In the genomic region with DNA sequence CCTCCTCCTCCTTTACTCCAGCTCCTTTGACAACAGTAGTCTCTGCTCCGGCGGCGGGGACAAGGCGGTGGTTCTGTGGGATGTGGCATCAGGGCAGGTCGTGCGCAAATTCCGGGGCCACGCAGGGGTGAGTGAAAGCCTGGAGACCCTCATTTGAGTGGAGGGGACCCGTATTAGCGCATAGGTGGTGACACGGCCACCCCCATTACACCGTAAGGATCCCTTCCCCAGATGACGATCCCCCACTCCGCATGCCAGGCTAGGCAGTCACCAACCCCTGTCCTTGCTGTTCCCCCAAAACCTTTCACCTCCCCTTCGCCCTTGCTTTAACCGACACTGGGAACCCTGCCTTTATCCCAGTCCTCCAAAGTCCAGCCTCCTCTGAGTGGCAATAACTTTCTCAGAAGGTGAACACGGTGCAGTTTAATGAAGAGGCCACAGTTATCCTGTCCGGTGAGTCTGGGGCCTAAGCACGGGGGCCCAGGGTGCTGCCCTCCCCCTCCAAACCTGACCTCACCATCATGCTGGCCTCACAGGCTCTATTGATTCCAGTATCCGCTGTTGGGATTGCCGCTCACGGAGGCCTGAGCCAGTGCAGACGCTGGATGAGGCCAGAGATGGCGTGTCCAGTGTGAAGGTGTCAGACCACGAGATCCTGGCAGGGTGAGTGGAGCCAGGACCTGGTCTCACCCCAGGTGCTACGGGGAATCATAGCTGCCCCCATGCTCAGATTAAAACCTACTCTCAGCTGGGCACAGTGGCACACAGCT, we compare ENCODE assay signal across 8 cellular contexts. TPM values are rescaled to one million over a fixed set of nuclear protein-coding genes. Genes with fewer than 3 reads are reported as not detected.
DNase-seq lines count a peak whose midpoint lies in the region; ATAC-seq and TF ChIP-seq lines count a peak whose summit lies in the region.

No MANE protein-coding gene starts in this region.

- no peak for DNase-seq in CD8-positive, alpha-beta T cell
- DNase-seq in epithelial cell of esophagus (ENCODE audit: low read depth) (no peak), osteoblast (ENCODE audit: insufficient read length, low spot score, missing footprints) (peak; percentile 59), globus pallidus (ENCODE audit: low spot score) (no peak), NCI-H2081 (lab: John Stamatoyannopoulos, UW) (no peak), dedifferentiated amniotic fluid mesenchymal stem cell (ENCODE audit: extremely low spot score) (no peak)

- intact Hi-C loops in CD8-positive, alpha-beta T cell (cut with DNase I, micrococcal nuclease), result loop anchor here (5.0 kb wide), 2 partner anchors 267 to 468 kb away; partner anchors contain the start of gene CALR (in 1 of the 2)

- peaks cover 47% of the 10 kb centered on the region for H3K4me1 Mint-ChIP-seq in CD8-positive, alpha-beta T cell (ENCODE audit: low read depth)

- POLR2A ChIA-PET in CD8-positive, alpha-beta T cell (lab: Charles Lee), result interaction anchor here (0.7 to 2.1 kb wide), 8 partner anchors 9 to 123 kb away, joined by 3 to 10 read pairs (median 5); partner anchors contain the start of genes DHPS, FBXW9, JUNB and ZNF490

- H3K27me3 ChIP-seq in CD8-positive, alpha-beta T cell (ENCODE audit: insufficient read depth, low read length), result no peaks in the 10 kb centered on the region
- H3K27me3 ChIP-seq in osteoblast (ENCODE audit: insufficient read depth, low read length), result no peaks in the 10 kb centered on the region

- peak overlapping the region; percentile 90 for H2AFZ ChIP-seq in osteoblast (ENCODE audit: low read length)

- H3K9me3 Mint-ChIP-seq in CD8-positive, alpha-beta T cell, result no peaks in the 10 kb centered on the region

- H3K27ac Mint-ChIP-seq in CD8-positive, alpha-beta T cell, result peak overlapping the region; percentile 100

- H3K79me2 ChIP-seq in osteoblast (ENCODE audit: insufficient read depth, low read length), result peaks cover 50% of the 10 kb centered on the region

- H3K36me3 ChIP-seq in CD8-positive, alpha-beta T cell (ENCODE audit: insufficient read depth, low read length), result peaks cover 10% of the 10 kb centered on the region
- H3K36me3 ChIP-seq in osteoblast (ENCODE audit: insufficient read depth, low read length), result peaks cover 22% of the 10 kb centered on the region

- H3K36me3 Mint-ChIP-seq in CD8-positive, alpha-beta T cell, result peaks cover 47% of the 10 kb centered on the region

- H3K9me3 ChIP-seq in CD8-positive, alpha-beta T cell (ENCODE audit: low read length), result no peaks in the 10 kb centered on the region
- no peaks in the 10 kb centered on the region for H3K9me3 ChIP-seq in osteoblast (ENCODE audit: low read depth, low read length)

- H3K27me3 Mint-ChIP-seq in CD8-positive, alpha-beta T cell (ENCODE audit: low read depth), result no peaks in the 10 kb centered on the region

- TF ChIP-seq CTCF in CD8-positive, alpha-beta T cell (IDR thresholded peaks at IDR 0.05), result no peak
- no peak for TF ChIP-seq CTCF in epithelial cell of esophagus (IDR thresholded peaks at IDR 0.05; ENCODE audit: insufficient read depth, low read depth, low read length, missing control alignments)
- TF ChIP-seq CTCF in osteoblast (IDR thresholded peaks at IDR 0.05; ENCODE audit: extremely low read depth, low read depth, low read length), result no peak

- ATAC-seq in CD8-positive, alpha-beta T cell, result no peak
- no peak for ATAC-seq in HG02571 (IDR thresholded peaks at IDR 0.05; ENCODE audit: unreplicated experiment)

- H3K4me3 Mint-ChIP-seq in CD8-positive, alpha-beta T cell, result peak overlapping the region; percentile 90

- H3K4me2 ChIP-seq in osteoblast (ENCODE audit: insufficient read depth, low read length), result peak overlapping the region; percentile 89

- peak overlapping the region; percentile 97 for H3K27ac ChIP-seq in CD8-positive, alpha-beta T cell (ENCODE audit: low read depth, low read length)
- peak overlapping the region; percentile 95 for H3K27ac ChIP-seq in osteoblast (ENCODE audit: low read depth, low read length)

- H4K20me1 ChIP-seq in osteoblast (ENCODE audit: insufficient read depth, low read length), result peaks cover 8% of the 10 kb centered on the region

- CTCF ChIA-PET in CD8-positive, alpha-beta T cell (lab: Charles Lee), result interaction anchor here (0.7 to 7.9 kb wide), 9 partner anchors 10 to 178 kb away, joined by 3 to 151 read pairs (median 5); partner anchors contain the start of gene DHPS

- H3K4me3 ChIP-seq in CD8-positive, alpha-beta T cell (ENCODE audit: low read depth, low read length), result peak overlapping the region; percentile 87
- H3K4me3 ChIP-seq in epithelial cell of esophagus (ENCODE audit: low read length) (peak overlapping the region; percentile 94), osteoblast (ENCODE audit: insufficient read depth, low read length) (peak overlapping the region; percentile 80)

- H3K4me1 ChIP-seq in CD8-positive, alpha-beta T cell (ENCODE audit: insufficient read depth, low read length), result peaks cover 35% of the 10 kb centered on the region
- H3K4me1 ChIP-seq in osteoblast (ENCODE audit: insufficient read depth, low read length), result peaks cover 34% of the 10 kb centered on the region

TF ChIP-seq in PFSK-1, 5 proteins besides CTCF, POLR2A, EP300 and RAD21:
- TF ChIP-seq REST (IDR thresholded peaks at IDR 0.05; ENCODE audit: insufficient read depth in 1 of 2, low read depth in 2 of 2, low read length in 2 of 2), result no peak
- TF ChIP-seq POLR2AphosphoS5 (IDR thresholded peaks at IDR 0.05; ENCODE audit: low read depth, low read length), result peak; percentile 51

RNA-seq across cellular contexts. Expression of gene WDR83, which starts 3.7 kb away (rescaled TPM):
- total RNA-seq in CD8-positive, alpha-beta T cell, result 1 to 10 TPM; 7.4 to 10.0 TPM
- 28.8 TPM for polyA plus RNA-seq in PFSK-1 (2012; ENCODE audit: insufficient read length, low read depth)
- total RNA-seq in osteoblast, result 5.0 and 8.0 TPM in 2 replicates

RNA-seq across cellular contexts. Expression of gene MAN2B1, which starts 3.8 kb away (rescaled TPM):
- total RNA-seq in CD8-positive, alpha-beta T cell, result 10 to 100 TPM; 74.8 to 82.2 TPM
- 42.0 TPM for polyA plus RNA-seq in PFSK-1 (2012; ENCODE audit: insufficient read length, low read depth)
- total RNA-seq in osteoblast, result 35.8 and 43.0 TPM in 2 replicates

RNA-seq across cellular contexts. Expression of gene DHPS, which starts 11.3 kb away (rescaled TPM):
- total RNA-seq in CD8-positive, alpha-beta T cell, result 100 to 1,000 TPM in 1 of 2 experiments, 10 to 100 TPM in 1; 98.7 to 100 TPM
- polyA plus RNA-seq in PFSK-1 (2012; ENCODE audit: insufficient read length, low read depth), result 131 TPM
- 50.4 and 52.5 TPM in 2 replicates for total RNA-seq in osteoblast

RNA-seq across cellular contexts. Expression of gene GNG14, which starts 17.5 kb away (rescaled TPM):
- not detected for total RNA-seq in CD8-positive, alpha-beta T cell
- polyA plus RNA-seq in PFSK-1 (2012; ENCODE audit: insufficient read length, low read depth), result not detected
- not detected in 2 replicates for total RNA-seq in osteoblast

RNA-seq across cellular contexts. Expression of gene FBXW9, which starts 26.1 kb away (rescaled TPM):
- total RNA-seq in CD8-positive, alpha-beta T cell, result 1 to 10 TPM; 2.3 to 2.8 TPM
- polyA plus RNA-seq in PFSK-1 (2012; ENCODE audit: insufficient read length, low read depth), result 17.6 TPM
- 17.1 and 18.5 TPM in 2 replicates for total RNA-seq in osteoblast
